Comparison of ENCODE assay signal across 24 cellular contexts in the genomic region with DNA sequence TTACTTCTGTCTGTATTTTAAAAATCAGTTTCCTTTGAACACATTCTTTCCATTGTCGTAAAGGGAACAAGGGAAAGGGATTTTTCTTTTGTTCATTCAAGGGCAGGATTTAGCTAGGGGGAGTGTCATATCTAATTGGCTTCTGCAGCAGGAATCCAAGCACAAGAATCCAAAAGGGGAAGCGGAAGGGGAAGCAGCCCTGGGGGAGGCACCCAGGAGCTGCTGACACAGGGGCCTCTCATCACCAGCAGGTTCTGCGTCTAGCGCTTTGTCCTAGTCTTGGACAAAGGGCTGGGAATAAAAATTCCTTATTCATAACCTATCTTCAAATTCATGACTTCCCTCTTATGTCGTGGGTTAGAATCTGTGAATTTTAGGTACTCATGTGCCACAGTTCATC. TPM values are rescaled to one million over a fixed set of nuclear protein-coding genes. Genes with fewer than 3 reads are reported as not detected.
DNase-seq lines count a peak whose midpoint lies in the region; ATAC-seq and TF ChIP-seq lines count a peak whose summit lies in the region.
"Had no signal": no experiment of that assay in that cellular context is flagged by ENCODE, and none has a peak within 500 bp of the region (broad histone marks: within the 10 kb centered on the region; RNA-seq: fewer than 3 reads in every experiment).

No MANE protein-coding gene starts in this region.

- H3K27me3 ChIP-seq in GM23338 (ENCODE audit: insufficient read depth) (no peaks in the 10 kb centered on the region), neural progenitor cell (no peaks in the 10 kb centered on the region)
- H3K27me3 ChIP-seq: stomach, transverse colon had no signal

- H3F3A ChIP-seq in GM23338 (replicated peaks; ENCODE audit: low read depth) = peaks cover 7% of the 10 kb centered on the region; the same call in 1 of the 2 replicates
- H3F3A ChIP-seq in neural progenitor cell (ENCODE audit: low read depth) = peaks cover 9% of the 10 kb centered on the region

- H3K36me3 ChIP-seq in GM23338 (ENCODE audit: insufficient read depth) (peaks cover 63% of the 10 kb centered on the region), neural progenitor cell (no peaks in the 10 kb centered on the region)

- H2AFZ ChIP-seq in GM23338 (no peak overlapping the region), neural progenitor cell (replicated peaks) (no peak overlapping the region)
- H2AFZ ChIP-seq: PC-9 had no signal

- peaks cover 5% of the 10 kb centered on the region for H3K27me3 Mint-ChIP-seq in GM23338 (ENCODE audit: insufficient read depth, low read depth, poor library complexity)
- peaks cover 2% of the 10 kb centered on the region for H3K27me3 Mint-ChIP-seq in neural progenitor cell (ENCODE audit: insufficient read depth, low read depth)
- H3K27me3 Mint-ChIP-seq in activated naive CD4-positive, alpha-beta T cell treated with anti-CD3 and anti-CD28 coated beads, Interleukin-2, amount 10 ng/mL, durations not matched to agents 7 days and 5 days = no peaks in the 10 kb centered on the region

- H3K9me3 Mint-ChIP-seq in GM23338 (peaks cover 39% of the 10 kb centered on the region), neural progenitor cell (peaks cover 5% of the 10 kb centered on the region)
- no peaks in the 10 kb centered on the region for H3K9me3 Mint-ChIP-seq in activated naive CD4-positive, alpha-beta T cell treated with anti-CD3 and anti-CD28 coated beads, Interleukin-2, amount 10 ng/mL, durations not matched to agents 7 days and 5 days
- H3K9me3 Mint-ChIP-seq: T-helper 1 cell treated with Interleukin-12 subunit alpha and Interleukin-12 subunit beta and Interleukin-4 antibody, amounts not matched to agents 30 μg/mL and 1 μg/mL, for 36 hours had no signal

- H3K9ac ChIP-seq in neural progenitor cell = no peak overlapping the region

- no peak overlapping the region for H3K4me3 ChIP-seq in GM23338
- H3K4me3 ChIP-seq in neural progenitor cell = no peak overlapping the region
- H3K4me3 ChIP-seq: PC-9, psoas muscle, stomach, transverse colon had no signal

- H3K4me1 ChIP-seq in GM23338 (ENCODE audit: insufficient read depth) = peaks cover 3% of the 10 kb centered on the region; the same call in 1 of the 2 replicates
- H3K4me1 ChIP-seq in neural progenitor cell = peaks cover 8% of the 10 kb centered on the region
- H3K4me1 ChIP-seq: psoas muscle, stomach, transverse colon had no signal

- H3K36me3 Mint-ChIP-seq in GM23338 (ENCODE audit: low read depth) (peaks cover 98% of the 10 kb centered on the region), neural progenitor cell (peaks cover 71% of the 10 kb centered on the region)
- peaks cover 77% of the 10 kb centered on the region for H3K36me3 Mint-ChIP-seq in activated naive CD4-positive, alpha-beta T cell treated with anti-CD3 and anti-CD28 coated beads, Interleukin-2, amount 10 ng/mL, durations not matched to agents 7 days and 5 days

- peak; percentile 40; the same call in 2 of the 3 replicates for ATAC-seq in GM23338
- ATAC-seq in left cardiac atrium = peak; percentile 23 to 60
- ATAC-seq in omental fat pad (ENCODE audit: low FRiP score) = no peak
- ATAC-seq: HCT116 had no signal

- H3K27ac Mint-ChIP-seq in GM23338 (no peak overlapping the region), neural progenitor cell (no peak overlapping the region)
- no peak overlapping the region for H3K27ac Mint-ChIP-seq in activated naive CD4-positive, alpha-beta T cell treated with anti-CD3 and anti-CD28 coated beads, Interleukin-2, amount 10 ng/mL, durations not matched to agents 7 days and 5 days
- H3K27ac Mint-ChIP-seq: mesothelial cell of epicardium; nephron progenitor cell; T-helper 1 cell treated with Interleukin-12 subunit alpha and Interleukin-12 subunit beta and Interleukin-4 antibody, amounts not matched to agents 30 μg/mL and 1 μg/mL, for 36 hours had no signal

- H3K9me3 ChIP-seq in neural progenitor cell (ENCODE audit: low read depth) = no peaks in the 10 kb centered on the region
- H3K9me3 ChIP-seq: psoas muscle, stomach, transverse colon had no signal

- CTCF ChIA-PET in activated naive CD4-positive, alpha-beta T cell treated with anti-CD3 and anti-CD28 coated beads, Interleukin-2, amount 10 ng/mL, durations not matched to agents 7 days and 5 days (lab: Charles Lee) = no interaction called here

- H3K27ac ChIP-seq in GM23338 (ENCODE audit: low read depth) (peak overlapping the region; percentile 77; the same call in 1 of the 2 replicates), neural progenitor cell (no peak overlapping the region)
- H3K27ac ChIP-seq: PC-9, psoas muscle, stomach, transverse colon, WERI-Rb-1 had no signal

- DNase-seq in GM23338 (ENCODE audit: low spot score) (no peak), NCI-H82 treated with DMSO at 0.1 percent for 48 hours (lab: John Stamatoyannopoulos, UW; ENCODE audit: unreplicated experiment) (peak; percentile 47), left cardiac atrium (no peak), neural progenitor cell (ENCODE audit: low spot score) (peak; percentile 66), posterior cingulate gyrus (no peak), omental fat pad (ENCODE audit: low spot score) (no peak), NCI-H1694 treated with DMSO at 0.1 percent for 48 hours (lab: John Stamatoyannopoulos, UW) (no peak)
- DNase-seq in activated naive CD4-positive, alpha-beta T cell treated with anti-CD3 and anti-CD28 coated beads, Interleukin-2, amount 10 ng/mL, durations not matched to agents 7 days and 5 days = no peak
- DNase-seq: activated CD4-positive, alpha-beta T cell treated with anti-CD3 and anti-CD28 coated beads, Interleukin-2, amount 50 U/mL, for 48 hours; activated effector memory CD4-positive, alpha-beta T cell treated with anti-CD3 and anti-CD28 coated beads, Interleukin-2, amount 50 U/mL, for 16 hours; cortex of kidney; DMS79 treated with DMSO at 0.1 percent for 48 hours; kidney; NCI-H748 treated with DMSO at 0.1 percent for 48 hours; nephron progenitor cell; PC-9; stimulated activated CD4-positive, alpha-beta T cell treated with anti-CD3 and anti-CD28 coated beads, Interleukin-12 subunit alpha, Interleukin-12 subunit beta, amount 100 ng/mL, for 4 hours; stomach; transverse colon; WERI-Rb-1 had no signal

- TF ChIP-seq CTCF in GM23338 (conservative IDR thresholded peaks at IDR 0.05; ENCODE audit: low read depth in 2 of 2) (no peak), neural progenitor cell (IDR thresholded peaks at IDR 0.05) (no peak), omental fat pad (IDR thresholded peaks at IDR 0.05) (no peak)

- H3K79me2 ChIP-seq in GM23338 (replicated peaks; ENCODE audit: insufficient read depth) (peaks cover 9% of the 10 kb centered on the region), neural progenitor cell (ENCODE audit: low read depth) (no peaks in the 10 kb centered on the region)

- no peak overlapping the region for H3K4me3 Mint-ChIP-seq in GM23338
- H3K4me3 Mint-ChIP-seq in neural progenitor cell = no peak overlapping the region
- no peak overlapping the region for H3K4me3 Mint-ChIP-seq in activated naive CD4-positive, alpha-beta T cell treated with anti-CD3 and anti-CD28 coated beads, Interleukin-2, amount 10 ng/mL, durations not matched to agents 7 days and 5 days
- H3K4me3 Mint-ChIP-seq: mesothelial cell of epicardium; nephron progenitor cell; T-helper 1 cell treated with Interleukin-12 subunit alpha and Interleukin-12 subunit beta and Interleukin-4 antibody, amounts not matched to agents 30 μg/mL and 1 μg/mL, for 36 hours had no signal

- H3K4me1 Mint-ChIP-seq in GM23338 = peaks cover 11% of the 10 kb centered on the region
- peaks cover 6% of the 10 kb centered on the region for H3K4me1 Mint-ChIP-seq in neural progenitor cell
- peaks cover 5% of the 10 kb centered on the region for H3K4me1 Mint-ChIP-seq in activated naive CD4-positive, alpha-beta T cell treated with anti-CD3 and anti-CD28 coated beads, Interleukin-2, amount 10 ng/mL, durations not matched to agents 7 days and 5 days

- H3K4me2 ChIP-seq in GM23338 (no peak overlapping the region), neural progenitor cell (peak overlapping the region; percentile 21)
- H3K4me2 ChIP-seq: PC-9 had no signal

- H3K9me2 ChIP-seq in GM23338 (ENCODE audit: insufficient read depth) = no peaks in the 10 kb centered on the region

- H4K20me1 ChIP-seq in GM23338 (replicated peaks; ENCODE audit: insufficient read depth) = no peaks in the 10 kb centered on the region
- H4K20me1 ChIP-seq in neural progenitor cell (ENCODE audit: low read depth) = no peaks in the 10 kb centered on the region

- intact Hi-C loops in left cardiac atrium (cut with DNase I) (no loop called here), posterior cingulate gyrus (cut with DNase I) (no loop called here)

TF ChIP-seq in GM23338, 12 proteins besides CTCF, POLR2A, EP300 and RAD21 (continues in another document):
- no peak for TF ChIP-seq NANOG (IDR thresholded peaks at IDR 0.05; ENCODE audit: borderline replicate concordance)

RNA-seq across cellular contexts. Expression of gene RIPK1, which starts 13.7 kb away (rescaled TPM):
- total RNA-seq in GM23338 (2014; rRNA removed; shearing (Covaris generic)) = 16.7 and 19.4 TPM in 2 replicates
- 4.9 and 5.7 TPM in 2 replicates for polyA plus RNA-seq in GM23338 (2016; fragmentation: Nextera tagmentation; extraction: Ambion mirVana)
- total RNA-seq in left cardiac atrium (10 to 100 TPM; 10.6 to 13.1 TPM), neural progenitor cell (ENCODE audit: low replicate concordance) (4.6 and 4.9 TPM in 2 replicates), omental fat pad (10 to 100 TPM; 29.6 to 47.0 (median 31.1) TPM)

RNA-seq across cellular contexts. Expression of gene BPHL, which starts 36.5 kb away (rescaled TPM):
- 22.8 and 29.2 TPM in 2 replicates for total RNA-seq in GM23338 (2014; rRNA removed; shearing (Covaris generic))
- polyA plus RNA-seq in GM23338 (2016; fragmentation: Nextera tagmentation; extraction: Ambion mirVana) = 38.4 and 45.5 TPM in 2 replicates
- total RNA-seq in left cardiac atrium (10 to 100 TPM; 12.4 to 13.6 TPM), neural progenitor cell (ENCODE audit: low replicate concordance) (44.5 TPM in 2 replicates), omental fat pad (10 to 100 TPM; 13.5 to 41.5 (median 20.9) TPM)

Comparison
In these comparisons a context has a peak if more than half of its experiments do, and no peak if none do; other contexts are left out.
1. DNase-seq: peak in NCI-H82 treated with DMSO at 0.1 percent for 48 hours (single experiment) and neural progenitor cell (single experiment); none in GM23338 (single experiment), left cardiac atrium (single experiment), posterior cingulate gyrus (0 of 10), omental fat pad (single experiment), NCI-H1694 treated with DMSO at 0.1 percent for 48 hours (single experiment) and activated naive CD4-positive, alpha-beta T cell treated with anti-CD3 and anti-CD28 coated beads, Interleukin-2, amount 10 ng/mL, durations not matched to agents 7 days and 5 days (single experiment).